Comparison of ENCODE assay signal across 1 cellular context in the genomic region with DNA sequence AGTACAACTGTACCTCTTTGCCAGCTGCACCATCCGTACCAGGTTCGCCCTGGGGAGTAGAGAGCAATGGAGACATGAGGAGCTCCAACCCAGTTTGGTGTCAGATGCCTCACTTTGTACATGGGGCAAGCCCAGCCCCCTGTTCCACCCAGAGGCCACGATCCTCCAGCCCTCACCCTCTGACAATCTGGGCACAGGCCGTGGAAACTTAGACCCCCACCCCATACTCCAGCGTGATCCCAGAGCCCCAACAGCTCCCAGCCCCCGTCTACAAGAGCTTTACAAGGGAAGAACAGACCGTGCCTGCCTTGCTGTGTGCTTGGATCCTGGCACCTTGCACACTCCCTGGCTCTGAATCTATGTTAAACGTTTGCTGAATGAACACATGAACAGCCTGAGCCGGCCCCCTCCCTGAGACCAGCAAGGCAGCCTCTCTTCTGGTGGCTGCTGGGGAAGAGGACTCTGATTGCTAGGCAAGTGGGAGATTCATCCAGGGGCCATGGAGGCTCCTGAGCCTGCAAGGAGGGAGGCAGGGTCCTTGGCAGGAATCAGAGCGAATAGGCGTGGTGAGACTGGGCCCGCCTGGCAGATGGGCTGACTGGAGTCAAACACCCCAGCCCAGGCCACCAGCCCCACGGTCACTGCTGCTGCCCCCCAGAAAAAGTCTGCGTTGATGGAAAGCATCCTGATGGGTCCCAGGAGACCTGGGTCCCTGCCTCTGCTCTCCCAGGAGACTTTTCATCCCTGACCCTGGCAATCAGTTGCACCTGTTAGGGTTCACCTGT.
TF ChIP-seq lines count a peak whose summit lies in the region.

No MANE protein-coding gene starts in this region.

TF ChIP-seq in K562, 482 proteins besides CTCF, POLR2A, EP300 and RAD21:
- TF ChIP-seq STAG1 (CRISPR knock-in tag; IDR thresholded peaks at IDR 0.05; ENCODE audit: borderline replicate concordance) (0 out of 2 replicates have a peak, but pooled peaks have one; percentile 5), ZBTB1 (CRISPR knock-in tag; IDR thresholded peaks at IDR 0.05; ENCODE audit: borderline replicate concordance, low read depth) (no peak)
